9 cellular contexts compared by ENCODE assay signal in genomic region chr10:98415710-98416077, GRCh38. TPM values are rescaled to one million over a fixed set of nuclear protein-coding genes. Genes with fewer than 3 reads are reported as not detected.
DNase-seq lines count a peak whose midpoint lies in the region; ATAC-seq and TF ChIP-seq lines count a peak whose summit lies in the region.
"Had no signal": no experiment of that assay in that cellular context is flagged by ENCODE, and none has a peak within 500 bp of the region (broad histone marks: within the 10 kb centered on the region; RNA-seq: fewer than 3 reads in every experiment).

No MANE protein-coding gene starts in this region.

- intact Hi-C loops in PC-3 (cut with micrococcal nuclease) = loop anchor here (1.0 kb wide), 1 partner anchor 11 kb away; no protein-coding TSS in a partner anchor
- intact Hi-C loops in esophagus squamous epithelium (cut with DNase I) = no loop called here
- intact Hi-C loops in sigmoid colon (cut with DNase I) = loop anchor here (10.0 kb wide), 1 partner anchor 171 kb away; no protein-coding TSS in a partner anchor

- peak; percentile 37 for DNase-seq in EH (ENCODE audit: low read depth)
- no peak for DNase-seq in PC-3
- DNase-seq in esophagus squamous epithelium (lab: John Stamatoyannopoulos, UW) = no peak
- DNase-seq in sigmoid colon = no peak
- DNase-seq in NCI-H2171 treated with DMSO at 0.1 percent for 48 hours (lab: John Stamatoyannopoulos, UW) = no peak
- DNase-seq in T-helper 2 cell = no peak

- no peaks in the 10 kb centered on the region for H3K9me2 ChIP-seq in PC-3 (replicated peaks; ENCODE audit: low read length)

- H3K27ac ChIP-seq in PC-3 (ENCODE audit: low read length) (no peak overlapping the region), esophagus squamous epithelium (peak overlapping the region in 3 of 4 donors; percentile 78 to 87 (median 81)), sigmoid colon (peak overlapping the region; percentile 83 to 86 (median 84))

- TF ChIP-seq POLR2A in esophagus squamous epithelium (IDR thresholded peaks at IDR 0.05) = no peak
- TF ChIP-seq POLR2A in sigmoid colon (IDR thresholded peaks at IDR 0.05) = no peak

- 70% methylated on average over 2 to 8 of the region's 8 CpGs for WGBS in esophagus squamous epithelium, 2 donors
- 69 to 80% methylated on average over 8 of the region's 8 CpGs for WGBS in sigmoid colon, 2 donors

- ATAC-seq in PC-3 (no peak), HG03139 (IDR thresholded peaks at IDR 0.05; ENCODE audit: unreplicated experiment) (no peak), HG03520 (IDR thresholded peaks at IDR 0.05; ENCODE audit: unreplicated experiment) (no peak)

- CTCF ChIA-PET in PC-3 (lab: Charles Lee) = no interaction called here

- peaks cover 11% of the 10 kb centered on the region for H3K79me2 ChIP-seq in PC-3 (ENCODE audit: low read length)
- H3K79me2 ChIP-seq: parathyroid adenoma had no signal

- H3F3A ChIP-seq in PC-3 (ENCODE audit: low read length, unreplicated experiment) = no peaks in the 10 kb centered on the region

- peak overlapping the region; percentile 88; the same call in 1 of the 2 replicates for H3K4me2 ChIP-seq in PC-3 (ENCODE audit: low read length)

- no peak overlapping the region for H3K4me3 ChIP-seq in PC-3 (ENCODE audit: low read length)
- no peak overlapping the region for H3K4me3 ChIP-seq in esophagus squamous epithelium
- no peak overlapping the region for H3K4me3 ChIP-seq in sigmoid colon

- H3K27me3 ChIP-seq in PC-3 (ENCODE audit: low read length) (no peaks in the 10 kb centered on the region), esophagus squamous epithelium (no peaks in the 10 kb centered on the region), sigmoid colon (no peaks in the 10 kb centered on the region)

- no TSS peak for BruUV-seq in PC-3 (replicated peaks; lab: Mats Ljungman, UMichigan)

- no peak overlapping the region for H2AFZ ChIP-seq in PC-3 (ENCODE audit: low read length)

- POLR2A ChIA-PET in PC-3 (lab: Charles Lee; ENCODE audit: unreplicated experiment) = interaction anchor here (0.5 to 0.9 kb wide), 2 partner anchors 33 to 88 kb away, joined by 4 read pairs; no protein-coding TSS in a partner anchor

- no peak overlapping the region for H3K9ac ChIP-seq in PC-3 (ENCODE audit: low read length)
- H3K9ac ChIP-seq: parathyroid adenoma had no signal

- H3K36me3 ChIP-seq in PC-3 (ENCODE audit: low read depth, low read length) (no peaks in the 10 kb centered on the region), esophagus squamous epithelium (peaks cover 0 to 45% (median 0%) of the 10 kb centered on the region in 3 donors), sigmoid colon (peaks cover 5 to 41% (median 16%) of the 10 kb centered on the region in 4 donors)

- TF ChIP-seq EP300 in sigmoid colon (IDR thresholded peaks at IDR 0.05) = no peak

- H3K4me1 ChIP-seq in PC-3 (ENCODE audit: insufficient read depth, low read length) (peaks cover 15% of the 10 kb centered on the region), esophagus squamous epithelium (peaks cover 15 to 41% (median 17%) of the 10 kb centered on the region in 3 donors), sigmoid colon (peaks cover 0 to 29% (median 20%) of the 10 kb centered on the region in 4 donors)

- H4K20me1 ChIP-seq in PC-3 (ENCODE audit: low read length) = no peaks in the 10 kb centered on the region

- H3K9me3 ChIP-seq in PC-3 (ENCODE audit: low read length) (no peaks in the 10 kb centered on the region), esophagus squamous epithelium (no peaks in the 10 kb centered on the region), sigmoid colon (no peaks in the 10 kb centered on the region)

- TF ChIP-seq CTCF in PC-3 (conservative IDR thresholded peaks at IDR 0.05; ENCODE audit: low read depth, low read length) (no peak), esophagus squamous epithelium (IDR thresholded peaks at IDR 0.05) (no peak), sigmoid colon (IDR thresholded peaks at IDR 0.05) (no peak)

RNA-seq across cellular contexts. Expression of gene PYROXD2, which starts 0.7 kb away (rescaled TPM):
- total RNA-seq in PC-3 (2014; rRNA removed) (3.1 and 9.4 TPM in 2 replicates), esophagus squamous epithelium (1 to 10 TPM; 1.6 to 7.7 (median 3.9) TPM), sigmoid colon (10 to 100 TPM in 1 of 4 donors, 1 to 10 TPM in 3; 4.4 to 11.9 (median 9.7) TPM)
- 1 to 10 TPM in 2 of 3 donors, under 1 TPM in 1; 0.60 to 8.0 (median 2.3) TPM for polyA plus RNA-seq in sigmoid colon

RNA-seq across cellular contexts. Expression of gene HPS1, which starts 31.0 kb away (rescaled TPM):
- 19.1 and 20.6 TPM in 2 replicates for total RNA-seq in PC-3 (2014; rRNA removed)
- 10 to 100 TPM; 26.3 to 40.6 (median 27.9) TPM for total RNA-seq in esophagus squamous epithelium
- total RNA-seq in sigmoid colon = 10 to 100 TPM; 44.7 to 93.1 (median 45.9) TPM
- polyA plus RNA-seq in sigmoid colon = 10 to 100 TPM; 70.7 to 86.7 (median 76.3) TPM
